22 cellular contexts compared by ENCODE assay signal in the genomic region with DNA sequence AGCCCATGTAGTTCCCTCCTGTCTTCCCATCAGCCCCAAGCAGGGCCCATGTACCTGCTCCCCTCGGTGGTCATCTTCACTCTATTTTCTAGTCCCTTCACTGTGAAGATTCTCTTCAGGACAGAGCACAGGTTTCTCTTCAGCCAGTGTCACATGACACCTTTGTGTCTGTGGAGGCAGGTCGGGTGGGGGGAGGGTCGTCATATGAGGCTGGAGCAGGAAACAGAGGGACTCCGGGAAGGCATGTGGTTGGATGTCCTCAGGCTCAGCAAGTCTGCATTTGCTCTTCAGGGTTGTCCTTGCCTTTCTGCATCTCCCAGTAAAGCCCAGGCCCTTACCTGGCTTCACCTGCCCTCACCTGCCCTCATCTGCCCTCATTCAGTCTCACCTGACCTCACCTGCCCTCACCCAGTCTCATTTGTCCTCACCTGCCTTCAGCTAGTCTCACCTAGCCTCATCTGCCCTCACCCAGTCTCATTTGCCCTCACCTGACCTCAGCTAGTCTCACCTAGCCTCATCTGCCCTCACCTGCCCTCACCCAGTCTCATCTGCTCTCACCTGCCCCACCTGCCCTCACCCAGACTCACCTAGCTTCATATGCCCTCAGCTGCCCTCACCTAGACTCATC.
DNase-seq lines count a peak whose midpoint lies in the region; ATAC-seq, FAIRE-seq and TF ChIP-seq lines count a peak whose summit lies in the region.
"Had no signal": no experiment of that assay in that cellular context is flagged by ENCODE, and none has a peak within 500 bp of the region (broad histone marks: within the 10 kb centered on the region; RNA-seq: fewer than 3 reads in every experiment).

No MANE protein-coding gene starts in this region.

- peak overlapping the region; percentile 100 for H2BK12ac ChIP-seq in H1 (ENCODE audit: low read depth, low read length)

- H4K91ac ChIP-seq in H1 (replicated peaks; ENCODE audit: insufficient read length, low read length), result peak overlapping the region; percentile 99

- H3K4me3 Mint-ChIP-seq in nephron progenitor cell, result peak overlapping the region; percentile 35
- no peak overlapping the region for H3K4me3 Mint-ChIP-seq in activated CD4-positive, alpha-beta memory T cell treated with anti-CD3 and anti-CD28 coated beads, Interleukin-2, amount 10 ng/mL, durations not matched to agents 7 days and 5 days
- H3K4me3 Mint-ChIP-seq: naive thymus-derived CD4-positive, alpha-beta T cell; T-helper 1 cell treated with Interleukin-12 subunit alpha and Interleukin-12 subunit beta and Interleukin-4 antibody, amounts not matched to agents 30 μg/mL and 1 μg/mL, for 36 hours had no signal

- peak overlapping the region; percentile 19 for H3K23ac ChIP-seq in H1 (ENCODE audit: insufficient read length)

- no peaks in the 10 kb centered on the region for H3K9me2 ChIP-seq in Loucy (replicated peaks; ENCODE audit: low read depth, low read length)

- CTCF ChIA-PET in H1 (lab: Charles Lee; ENCODE audit: partially characterized antibody), result interaction anchor here (0.8 to 2.2 kb wide), 10 partner anchors 9 to 139 kb away, joined by 3 to 14 read pairs (median 4); no protein-coding TSS in a partner anchor
- CTCF ChIA-PET in activated CD4-positive, alpha-beta memory T cell treated with anti-CD3 and anti-CD28 coated beads, Interleukin-2, amount 10 ng/mL, durations not matched to agents 7 days and 5 days (lab: Charles Lee), result no interaction called here

- H3K23me2 ChIP-seq in H1 (ENCODE audit: low read depth, low read length), result no peaks in the 10 kb centered on the region

- peak overlapping the region; percentile 37 for H3K27ac Mint-ChIP-seq in nephron progenitor cell
- no peak overlapping the region for H3K27ac Mint-ChIP-seq in activated CD4-positive, alpha-beta memory T cell treated with anti-CD3 and anti-CD28 coated beads, Interleukin-2, amount 10 ng/mL, durations not matched to agents 7 days and 5 days
- H3K27ac Mint-ChIP-seq: T-helper 1 cell treated with Interleukin-12 subunit alpha and Interleukin-12 subunit beta and Interleukin-4 antibody, amounts not matched to agents 30 μg/mL and 1 μg/mL, for 36 hours had no signal

- peak overlapping the region; percentile 100 for H2BK15ac ChIP-seq in H1 (ENCODE audit: low read length)

- peaks cover 5% of the 10 kb centered on the region; the same call in 1 of the 2 replicates for H3F3A ChIP-seq in Loucy (ENCODE audit: low read depth)

- peaks cover 4% of the 10 kb centered on the region for H3K9me3 Mint-ChIP-seq in nephron progenitor cell
- H3K9me3 Mint-ChIP-seq in activated CD4-positive, alpha-beta memory T cell treated with anti-CD3 and anti-CD28 coated beads, Interleukin-2, amount 10 ng/mL, durations not matched to agents 7 days and 5 days, result no peaks in the 10 kb centered on the region
- H3K9me3 Mint-ChIP-seq: T-helper 1 cell treated with Interleukin-12 subunit alpha and Interleukin-12 subunit beta and Interleukin-4 antibody, amounts not matched to agents 30 μg/mL and 1 μg/mL, for 36 hours had no signal

- no peak for TF ChIP-seq CTCF in Loucy (conservative IDR thresholded peaks at IDR 0.05; ENCODE audit: low read length)
- TF ChIP-seq CTCF in H1 (IDR thresholded peaks at IDR 0.05; ENCODE audit: control extremely low read depth in 1 of 3, insufficient read depth in 1 of 3, low read depth in 1 of 3, low read length in 3 of 3), result no peak
- TF ChIP-seq CTCF in nephron progenitor cell (IDR thresholded peaks at IDR 0.05), result no peak

- no peaks in the 10 kb centered on the region for H3K36me3 Mint-ChIP-seq in nephron progenitor cell (ENCODE audit: low read depth)
- H3K36me3 Mint-ChIP-seq in activated CD4-positive, alpha-beta memory T cell treated with anti-CD3 and anti-CD28 coated beads, Interleukin-2, amount 10 ng/mL, durations not matched to agents 7 days and 5 days (ENCODE audit: low read depth), result no peaks in the 10 kb centered on the region

- FAIRE-seq in H1 (lab: Jason Lieb, UNC), result no peak
- FAIRE-seq: RCC 7860 had no signal

- peaks cover 27% of the 10 kb centered on the region for H3K27me3 Mint-ChIP-seq in nephron progenitor cell (ENCODE audit: low read depth, poor library complexity)
- H3K27me3 Mint-ChIP-seq in activated CD4-positive, alpha-beta memory T cell treated with anti-CD3 and anti-CD28 coated beads, Interleukin-2, amount 10 ng/mL, durations not matched to agents 7 days and 5 days, result no peaks in the 10 kb centered on the region
- H3K27me3 Mint-ChIP-seq: CD4-positive, CD25-positive, alpha-beta regulatory T cell; naive thymus-derived CD4-positive, alpha-beta T cell had no signal

- intact Hi-C loops in posterior vena cava (cut with DNase I), result no loop called here

- H3K9ac ChIP-seq in Loucy (ENCODE audit: low read depth, low read length, poor library complexity, severe bottlenecking) (no peak overlapping the region), H1 (replicated peaks in 1 of 4; ENCODE audit: extremely low read depth in 1 of 4, low read depth in 3 of 4, low read length in 3 of 4) (peak overlapping the region in 1 of 4 experiments; percentile 48; a peak in 2 of 7 replicates)

- H2AK5ac ChIP-seq in H1 (ENCODE audit: low read depth, low read length), result peak overlapping the region; percentile 100

- H3K27me3 ChIP-seq in Loucy (ENCODE audit: insufficient read depth, low read length, poor library complexity, severe bottlenecking) (no peaks in the 10 kb centered on the region), H1 (replicated peaks in 1 of 4; ENCODE audit: control insufficient read depth in 3 of 4, extremely low read depth in 1 of 4, insufficient read depth in 3 of 4, low read length in 3 of 4) (no peaks in the 10 kb centered on the region; a peak in 1 of 7 replicates)
- H3K27me3 ChIP-seq: testis had no signal

- H3K18ac ChIP-seq in H1 (ENCODE audit: extremely low read depth, low read length), result peak overlapping the region; percentile 99

- WGBS in H1 (ENCODE audit: extremely low coverage in 1 of 2, insufficient coverage in 1 of 2, insufficient read length in 1 of 2, insufficient replicate concordance in 2 of 2, low coverage in 1 of 2, low lambda C conversion rate in 2 of 2, missing lambda C conversion rate in 1 of 2), 2 experiments, result 44% methylated on average over 4 of the region's 4 CpGs; no CpG with 5 or more reads in 1 of the 2 experiments

- H2AFZ ChIP-seq in Loucy (ENCODE audit: low read length) (no peak overlapping the region), H1 (ENCODE audit: low read length) (no peak overlapping the region)

- H3K4me2 ChIP-seq in Loucy (ENCODE audit: low read depth, low read length, poor library complexity, severe bottlenecking) (peak overlapping the region; percentile 99), H1 (ENCODE audit: insufficient read depth in 1 of 2, low read depth in 2 of 2, low read length in 2 of 2) (peak overlapping the region; percentile 41 to 47)

- no peak for TF ChIP-seq EP300 in H1 (IDR thresholded peaks at IDR 0.05; ENCODE audit: borderline replicate concordance in 1 of 2, low read depth in 2 of 2, low read length in 2 of 2)

- peak overlapping the region; percentile 96 for H2BK5ac ChIP-seq in H1 (ENCODE audit: low read depth, low read length)

- POLR2A ChIA-PET in H1 (lab: Charles Lee; ENCODE audit: partially characterized antibody), result interaction anchor here (1.0 to 6.3 kb wide), 7 partner anchors 9 to 41 kb away, joined by 3 to 68 read pairs (median 5); no protein-coding TSS in a partner anchor
- POLR2A ChIA-PET in activated CD4-positive, alpha-beta memory T cell treated with anti-CD3 and anti-CD28 coated beads, Interleukin-2, amount 10 ng/mL, durations not matched to agents 7 days and 5 days (lab: Charles Lee), result no interaction called here

- H3K4me3 ChIP-seq in Loucy (ENCODE audit: low read length, poor library complexity, severe bottlenecking) (no peak overlapping the region), H1 (ENCODE audit: extremely low read depth in 1 of 4, insufficient read depth in 2 of 4, low read depth in 3 of 4, low read length in 4 of 4) (no peak overlapping the region)
- H3K4me3 ChIP-seq: testis had no signal

- H3K79me2 ChIP-seq in Loucy (ENCODE audit: insufficient read depth, low read length) (peaks cover 100% of the 10 kb centered on the region), H1 (ENCODE audit: control insufficient read depth in 1 of 2, insufficient read depth in 2 of 2, low read length in 2 of 2) (no peaks in the 10 kb centered on the region)

- no peak overlapping the region for H3K56ac ChIP-seq in H1 (replicated peaks; ENCODE audit: insufficient read length, low read depth, low read length)

- peaks cover 6% of the 10 kb centered on the region; the same call in 1 of the 2 replicates for H3K36me3 ChIP-seq in Loucy (ENCODE audit: insufficient read depth, low read length)
- H3K36me3 ChIP-seq in H1 (ENCODE audit: control insufficient read depth in 2 of 4, insufficient read depth in 4 of 4, low read length in 3 of 4), result no peaks in the 10 kb centered on the region

- no peak for TF ChIP-seq RAD21 in H1 (IDR thresholded peaks at IDR 0.05 in 1 of 2, conservative IDR thresholded peaks at IDR 0.05 in 1 of 2; ENCODE audit: low read depth in 2 of 2, low read length in 2 of 2)

- H3K4me1 Mint-ChIP-seq in nephron progenitor cell, result peaks cover 22% of the 10 kb centered on the region
- H3K4me1 Mint-ChIP-seq in activated CD4-positive, alpha-beta memory T cell treated with anti-CD3 and anti-CD28 coated beads, Interleukin-2, amount 10 ng/mL, durations not matched to agents 7 days and 5 days, result peaks cover 16% of the 10 kb centered on the region

- peak overlapping the region; percentile 90 for H3K14ac ChIP-seq in H1 (ENCODE audit: insufficient read length)

- H2BK120ac ChIP-seq in H1 (replicated peaks; ENCODE audit: low read depth, low read length), result peak overlapping the region; percentile 84

- H2BK20ac ChIP-seq in H1 (ENCODE audit: low read length), result peak overlapping the region; percentile 96

- peak; percentile 12 for DNase-seq in DMS153 treated with DMSO at 0.1 percent for 48 hours (lab: John Stamatoyannopoulos, UW; ENCODE audit: unreplicated experiment)
- DNase-seq in H1 (ENCODE audit: low read depth in 1 of 2, low spot score in 2 of 2), result no peak
- no peak for DNase-seq in nephron progenitor cell
- DNase-seq in posterior vena cava (ENCODE audit: low spot score), result no peak
- DNase-seq in activated effector memory CD4-positive, alpha-beta T cell treated with Interleukin-2 at 50 U/mL for 16 hours, result no peak
- DNase-seq in activated CD4-positive, alpha-beta memory T cell treated with anti-CD3 and anti-CD28 coated beads, Interleukin-2, amount 10 ng/mL, durations not matched to agents 7 days and 5 days, result no peak
- DNase-seq: activated CD4-positive, alpha-beta T cell treated with anti-CD3 and anti-CD28 coated beads, Interleukin-2, amount 50 U/mL, for 1 hour; activated effector memory CD4-positive, alpha-beta T cell treated with anti-CD3 and anti-CD28 coated beads, Interleukin-2, amount 50 U/mL, for 16 hours; amniotic stem cell; CD4-positive, CD25-positive, alpha-beta regulatory T cell; DND-41; foreskin fibroblast; hypothalamus; naive thymus-derived CD4-positive, alpha-beta T cell; NCI-H1417 treated with DMSO at 0.1 percent for 48 hours; NK-92 treated with Interleukin-12 subunit alpha and Interleukin-12 subunit beta, amount 100 ng/mL, for 24 hours had no signal

- H4K8ac ChIP-seq in H1 (ENCODE audit: extremely low read depth, insufficient read depth, low read length), result peak overlapping the region; percentile 62

- no peaks in the 10 kb centered on the region for H3K9me3 ChIP-seq in Loucy (ENCODE audit: insufficient read depth, low read depth, low read length)
- H3K9me3 ChIP-seq in H1 (ENCODE audit: insufficient read depth in 2 of 2, low read depth in 1 of 2, low read length in 1 of 2), result no peaks in the 10 kb centered on the region
- H3K9me3 ChIP-seq: testis had no signal

- no peak for ATAC-seq in HG03342 (IDR thresholded peaks at IDR 0.05; ENCODE audit: unreplicated experiment)
- ATAC-seq: naive thymus-derived CD4-positive, alpha-beta T cell had no signal

- H3K4me1 ChIP-seq in Loucy (ENCODE audit: insufficient read depth, low read length, poor library complexity, severe bottlenecking) (peaks cover 54% of the 10 kb centered on the region), H1 (replicated peaks in 1 of 4; ENCODE audit: control insufficient read depth in 3 of 4, insufficient read depth in 4 of 4, low read length in 3 of 4) (peaks cover 3 to 22% (median 14%) of the 10 kb centered on the region in 4 experiments)
- H3K4me1 ChIP-seq: testis had no signal

- TF ChIP-seq POLR2A in H1 (IDR thresholded peaks at IDR 0.05; ENCODE audit: control extremely low read depth in 1 of 2, low read depth in 2 of 2, low read length in 2 of 2), result 0 out of 3 replicates have a peak, but pooled peaks of 1 of the 2 experiments have one; percentile 34

- no peak overlapping the region for H3K4ac ChIP-seq in H1 (replicated peaks; ENCODE audit: insufficient read length, low read depth, low read length)

- peak overlapping the region; percentile 20 for H4K5ac ChIP-seq in H1 (ENCODE audit: insufficient read length, low read depth, low read length)

- H3K79me1 ChIP-seq in H1 (ENCODE audit: low read depth, low read length), result no peaks in the 10 kb centered on the region

- no peak overlapping the region for H3K27ac ChIP-seq in H1 (ENCODE audit: low read depth, low read length)
- H3K27ac ChIP-seq: epithelial cell of prostate, testis had no signal

- peaks cover 51% of the 10 kb centered on the region for H4K20me1 ChIP-seq in Loucy (ENCODE audit: insufficient read depth, low read length, poor library complexity, severe bottlenecking)
- H4K20me1 ChIP-seq in H1 (replicated peaks in 1 of 2; ENCODE audit: control insufficient read depth in 1 of 2, insufficient read depth in 2 of 2, low read length in 2 of 2), result no peaks in the 10 kb centered on the region
